Comparison of ENCODE assay signal across 8 cellular contexts in the genomic region with DNA sequence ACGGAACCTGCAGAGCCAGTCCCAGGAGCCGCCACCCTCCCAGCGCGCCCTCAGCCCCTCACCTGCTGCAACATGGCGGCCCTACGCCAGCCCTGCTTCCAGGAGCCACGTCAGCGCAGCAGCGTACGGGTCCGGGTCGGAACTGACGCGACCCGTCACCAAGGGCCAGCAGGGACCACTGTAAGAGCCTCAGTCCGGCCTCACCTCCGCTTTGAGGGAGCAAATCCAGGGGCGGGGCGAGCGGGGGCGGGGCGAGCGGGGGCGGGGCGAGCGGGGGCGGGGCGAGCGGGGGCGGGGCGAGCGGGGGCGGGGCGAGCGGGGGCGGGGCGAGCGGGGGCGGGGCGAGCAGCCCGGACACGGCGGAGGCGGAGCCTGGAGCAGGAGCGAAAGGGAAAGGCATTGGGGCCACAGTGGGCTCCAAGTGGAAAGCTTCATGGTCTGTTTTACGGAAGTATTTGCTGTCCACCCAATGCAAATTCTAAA. TPM values are rescaled to one million over a fixed set of nuclear protein-coding genes. Genes with fewer than 3 reads are reported as not detected.
DNase-seq lines count a peak whose midpoint lies in the region; ATAC-seq, FAIRE-seq and TF ChIP-seq lines count a peak whose summit lies in the region.
"Not testable (repeated sequence)": the region's sequence is repeated elsewhere in the genome, so short reads cannot be mapped to it uniquely, and the experiment has no call there.

A gene (minus strand): TSS at position 109 of the 483 bp plus-strand sequence. CDS start 35 bp downstream, at position 74.

- H4K20me1 ChIP-seq in keratinocyte (ENCODE audit: control insufficient read depth, extremely low read depth, insufficient read depth, low read length) = not testable (repeated sequence)

- in situ Hi-C loops in ACHN (cut with HindIII; ENCODE audit: low pct_ligation_motif_present, low pct_unique_long_range_greater_than_20kb, low sequenced_read_pairs) = not testable (repeated sequence)

- H3K4me1 ChIP-seq in keratinocyte (ENCODE audit: control insufficient read depth, extremely low read depth, insufficient read depth, low read length) = not testable (repeated sequence)

- H2AFZ ChIP-seq in keratinocyte (ENCODE audit: control insufficient read depth, low read length) = peak within 1 kb of the TSS; percentile 90

- peak; percentile 91 for ATAC-seq in GM19035 (IDR thresholded peaks at IDR 0.05; ENCODE audit: unreplicated experiment)
- ATAC-seq in HG03139 (IDR thresholded peaks at IDR 0.05; ENCODE audit: unreplicated experiment) = peak; percentile 67

- not testable (repeated sequence) for H3K79me2 ChIP-seq in keratinocyte (ENCODE audit: control insufficient read depth, insufficient read depth, low read length)

- H3K9me1 ChIP-seq in keratinocyte (ENCODE audit: control insufficient read depth, extremely low read depth, insufficient read depth, low read length) = not testable (repeated sequence)

- peak within 1 kb of the TSS; percentile 72 for H3K9ac ChIP-seq in keratinocyte (ENCODE audit: control insufficient read depth, extremely low read depth, insufficient read depth, low read length)

- H3K36me3 ChIP-seq in keratinocyte (ENCODE audit: control insufficient read depth in 2 of 2, extremely low read depth in 1 of 2, insufficient read depth in 2 of 2, low read length in 2 of 2) = not testable (repeated sequence)

- dilution Hi-C loops in keratinocyte (cut with MboI; ENCODE audit: extremely low pct_ligation_motif_present, low sequenced_read_pairs) = not testable (repeated sequence)

- not testable (repeated sequence) for TF ChIP-seq CTCF in choroid plexus epithelial cell (conservative IDR thresholded peaks at IDR 0.05; ENCODE audit: low read depth, low read length); keratinocyte (optimal IDR thresholded peaks at IDR 0.05 in 1 of 3, IDR thresholded peaks at IDR 0.05 in 1 of 3, conservative IDR thresholded peaks at IDR 0.05 in 1 of 3; ENCODE audit: extremely low read depth in 1 of 3, insufficient read depth in 2 of 3, low read length in 3 of 3)

- not testable (repeated sequence) for H3K27ac ChIP-seq in keratinocyte (ENCODE audit: control insufficient read depth, insufficient read depth, low read length)

- DNase-seq in ACHN (peak; percentile 79), NCI-H526 treated with DMSO at 0.1 percent for 48 hours (lab: John Stamatoyannopoulos, UW) (peak; percentile 22), choroid plexus epithelial cell (ENCODE audit: low read depth) (peak; percentile 65), keratinocyte (ENCODE audit: low read depth, low spot score) (peak; percentile 23)
- DNase-seq in activated CD4-positive, alpha-beta T cell treated with anti-CD3 and anti-CD28 coated beads for 48 hours = peak; percentile 73
- DNase-seq in stimulated activated CD4-positive, alpha-beta T cell treated with anti-CD3 and anti-CD28 coated beads, Interleukin-12 subunit alpha, Interleukin-12 subunit beta, amount 100 ng/mL, for 24 hours (ENCODE audit: low read depth in 2 of 2) = peak; percentile 39 to 53

- H3K4me2 ChIP-seq in keratinocyte (ENCODE audit: control insufficient read depth, extremely low read depth, insufficient read depth, low read depth, low read length) = peak within 1 kb of the TSS; percentile 32

- H3K27me3 ChIP-seq in keratinocyte (ENCODE audit: control insufficient read depth, extremely low read depth, insufficient read depth, low read length) = not testable (repeated sequence)

- not testable (repeated sequence) for FAIRE-seq in keratinocyte (lab: Jason Lieb, UNC)

- H3K9me3 ChIP-seq in keratinocyte (ENCODE audit: control insufficient read depth, low read depth, low read length) = not testable (repeated sequence)

- H3K4me3 ChIP-seq in choroid plexus epithelial cell (ENCODE audit: low read depth, low read length) = peak within 1 kb of the TSS; percentile 80
- peak within 1 kb of the TSS; percentile 55 to 73 (median 60) for H3K4me3 ChIP-seq in keratinocyte (ENCODE audit: control insufficient read depth in 2 of 3, extremely low read depth in 1 of 3, insufficient read depth in 2 of 3, low read depth in 1 of 3, low read length in 3 of 3)

RNA-seq across cellular contexts. Expression of the gene that starts here (rescaled TPM):
- 2.4 to 5.7 TPM (median 4.0 TPM) in 3 replicates for polyA plus RNA-seq in keratinocyte
- polyA plus RNA-seq in keratinocyte (2011; ENCODE audit: low read depth) = 2.6 TPM
- polyA plus RNA-seq in keratinocyte (2011; cell fraction: cytosol; rRNA removed) = 1.9 and 3.8 TPM in 2 replicates
- polyA plus RNA-seq in keratinocyte (2011; cell fraction: nucleus; rRNA removed) = 6.1 and 6.7 TPM in 2 replicates
- polyA plus RNA-seq in keratinocyte (2012; ENCODE audit: low replicate concordance) = 1.8 and 3.9 TPM in 2 replicates
- 4.4 to 11.8 TPM (median 5.7 TPM) in 3 replicates for polyA minus RNA-seq in keratinocyte
- polyA minus RNA-seq in keratinocyte (2011; cell fraction: cytosol; rRNA and poly(A)+ RNA removed) = 5.2 TPM
- 15.3 and 27.8 TPM in 2 replicates for polyA minus RNA-seq in keratinocyte (2011; cell fraction: nucleus; rRNA and poly(A)+ RNA removed)

Comparison
In these comparisons a context has a peak if more than half of its experiments do, and no peak if none do; other contexts are left out.
1. DNase-seq: peak in every context shown above with its lines; median percentile 79 in ACHN; 73 in activated CD4-positive, alpha-beta T cell treated with anti-CD3 and anti-CD28 coated beads for 48 hours; 65 in choroid plexus epithelial cell; 46 in stimulated activated CD4-positive, alpha-beta T cell treated with anti-CD3 and anti-CD28 coated beads, Interleukin-12 subunit alpha, Interleukin-12 subunit beta, amount 100 ng/mL, for 24 hours; 23 in keratinocyte; 22 in NCI-H526 treated with DMSO at 0.1 percent for 48 hours.